12 cellular contexts compared by ENCODE assay signal in genomic region chr16:89370081-89370511, GRCh38.
DNase-seq lines count a peak whose midpoint lies in the region; ATAC-seq and TF ChIP-seq lines count a peak whose summit lies in the region.
"Had no signal": no experiment of that assay in that cellular context is flagged by ENCODE, and none has a peak within 500 bp of the region (broad histone marks: within the 10 kb centered on the region; RNA-seq: fewer than 3 reads in every experiment).

No MANE protein-coding gene starts in this region.

- H3K27me3 Mint-ChIP-seq in Calu3 (ENCODE audit: unreplicated experiment) = no peaks in the 10 kb centered on the region

- no peak for TF ChIP-seq CTCF in Calu3 (IDR thresholded peaks at IDR 0.05; ENCODE audit: unreplicated experiment)
- TF ChIP-seq CTCF in fibroblast of the aortic adventitia (IDR thresholded peaks at IDR 0.05; ENCODE audit: insufficient read depth, low read length) = no peak
- no peak for TF ChIP-seq CTCF in psoas muscle (IDR thresholded peaks at IDR 0.05)

- intact Hi-C loops in Calu3 (cut with micrococcal nuclease; ENCODE audit: unreplicated experiment) (no loop called here), psoas muscle (cut with DNase I) (no loop called here)

- 0 out of 2 replicates have a peak, but pooled peaks cover 2% of the 10 kb centered on the region for H3K36me3 ChIP-seq in SJCRH30
- no peaks in the 10 kb centered on the region for H3K36me3 ChIP-seq in psoas muscle (ENCODE audit: insufficient read depth in 1 of 2, low read depth in 1 of 2)

- H3K4me3 ChIP-seq in SJCRH30 (no peak overlapping the region), fibroblast of the aortic adventitia (ENCODE audit: low read depth, low read length) (no peak overlapping the region), psoas muscle (no peak overlapping the region)
- H3K4me3 ChIP-seq: lung had no signal

- DNase-seq in Calu3 (no peak), SJCRH30 (peak; percentile 55 to 58), fibroblast of the aortic adventitia (ENCODE audit: low read depth) (peak; percentile 46), psoas muscle (no peak)
- DNase-seq: activated CD8-positive, alpha-beta memory T cell treated with anti-CD3 and anti-CD28 coated beads for 24 hours; caudate nucleus; NCI-H748 treated with DMSO at 0.1 percent for 48 hours; T-helper 1 cell had no signal

- H3K4me1 Mint-ChIP-seq in Calu3 (ENCODE audit: low read depth, unreplicated experiment) = peaks cover 42% of the 10 kb centered on the region

- BruUV-seq in Calu3 (replicated peaks; lab: Mats Ljungman, UMichigan) = no TSS peak

- H3K36me3 Mint-ChIP-seq in Calu3 (ENCODE audit: insufficient read depth, unreplicated experiment) = peaks cover 86% of the 10 kb centered on the region

- peak overlapping the region; percentile 58 for H3K27ac Mint-ChIP-seq in Calu3 (ENCODE audit: unreplicated experiment)

- H3K27ac ChIP-seq in SJCRH30 = peak overlapping the region; percentile 85
- H3K27ac ChIP-seq in psoas muscle = peak overlapping the region; percentile 46

- H3K9me3 Mint-ChIP-seq in Calu3 (ENCODE audit: low read depth, unreplicated experiment) = no peaks in the 10 kb centered on the region

- ATAC-seq in psoas muscle (no peak), HG03025 (IDR thresholded peaks at IDR 0.05; ENCODE audit: low FRiP score, unreplicated experiment) (no peak), GM21529 (IDR thresholded peaks at IDR 0.05; ENCODE audit: unreplicated experiment) (no peak), GM21367 (IDR thresholded peaks at IDR 0.05; ENCODE audit: unreplicated experiment) (no peak)

- no peaks in the 10 kb centered on the region for H3K9me3 ChIP-seq in SJCRH30 (replicated peaks)
- H3K9me3 ChIP-seq in psoas muscle = no peaks in the 10 kb centered on the region

- H3K4me3 Mint-ChIP-seq in Calu3 (ENCODE audit: low read depth, unreplicated experiment) = no peak overlapping the region

- H3K27me3 ChIP-seq in SJCRH30 (no peaks in the 10 kb centered on the region), psoas muscle (ENCODE audit: insufficient read depth in 3 of 3, low read length in 2 of 3) (no peaks in the 10 kb centered on the region)

- CTCF ChIA-PET in Calu3 (lab: Charles Lee) = interaction anchor here (1.0 to 1.1 kb wide), 2 partner anchors 13 to 125 kb away, joined by 4 read pairs; no protein-coding TSS in a partner anchor

- H3K4me1 ChIP-seq in SJCRH30 (peaks cover 57% of the 10 kb centered on the region), psoas muscle (peaks cover 77% of the 10 kb centered on the region)

- 53 to 62% (median 55%) methylated on average over 5 of the region's 5 CpGs for WGBS in psoas muscle, 3 donors

Comparison
In these comparisons a context has a peak if more than half of its experiments do, and no peak if none do; other contexts are left out.
1. DNase-seq: peak in SJCRH30 (2 of 2) and fibroblast of the aortic adventitia (single experiment); none in Calu3 (single experiment) and psoas muscle (0 of 2).